In genomic region chr5:171418316-171418981, GRCh38 we compare ENCODE assay signal across 1 cellular context.
TF ChIP-seq lines count a peak whose summit lies in the region.

No MANE protein-coding gene starts in this region.

TF ChIP-seq in HEK293, 187 proteins besides CTCF, POLR2A, EP300 and RAD21 (continued from another document and continues in another):
- no peak for TF ChIP-seq ZBTB44 (tag by site-specific recombination; IDR thresholded peaks at IDR 0.05)
- TF ChIP-seq ZNF211 (tag by site-specific recombination; IDR thresholded peaks at IDR 0.05; ENCODE audit: low read depth), result no peak
- TF ChIP-seq ZNF660 (tag by site-specific recombination; IDR thresholded peaks at IDR 0.05), result 0 out of 2 replicates have a peak, but pooled peaks have one; percentile 13
- TF ChIP-seq ZNF571 (tag by site-specific recombination; IDR thresholded peaks at IDR 0.05), result no peak
- 0 out of 2 replicates have a peak, but pooled peaks have one; percentile 15 for TF ChIP-seq GLIS1 (tag by site-specific recombination; IDR thresholded peaks at IDR 0.05)
- TF ChIP-seq ZNF24 (tag by site-specific recombination; IDR thresholded peaks at IDR 0.05), result no peak
- TF ChIP-seq ZNF248 (tag by site-specific recombination; IDR thresholded peaks at IDR 0.05), result no peak
- peak; percentile 98 for TF ChIP-seq REST (tag by site-specific recombination; IDR thresholded peaks at IDR 0.05)
- TF ChIP-seq ZNF488 (tag by site-specific recombination; IDR thresholded peaks at IDR 0.05), result no peak
- TF ChIP-seq ZXDB (tag by site-specific recombination; IDR thresholded peaks at IDR 0.05), result no peak
- no peak for TF ChIP-seq ZNF558 (tag by site-specific recombination; IDR thresholded peaks at IDR 0.05)
- no peak for TF ChIP-seq SCRT1 (tag by site-specific recombination; IDR thresholded peaks at IDR 0.05; ENCODE audit: borderline replicate concordance)
- TF ChIP-seq ZNF362 (tag by site-specific recombination; IDR thresholded peaks at IDR 0.05), result no peak
- TF ChIP-seq PRDM2 (tag by site-specific recombination; IDR thresholded peaks at IDR 0.05; ENCODE audit: borderline replicate concordance), result no peak
- TF ChIP-seq ZNF704 (tag by site-specific recombination; IDR thresholded peaks at IDR 0.05), result no peak
- no peak for TF ChIP-seq FEZF1 (tag by site-specific recombination; IDR thresholded peaks at IDR 0.05)
- no peak; the same call in 1 of the 2 replicates for TF ChIP-seq ZNF2 (tag by site-specific recombination; IDR thresholded peaks at IDR 0.05)
- no peak for TF ChIP-seq ZNF518A (tag by site-specific recombination; conservative IDR thresholded peaks at IDR 0.05; ENCODE audit: low read depth)
- TF ChIP-seq ZBTB48 (tag by site-specific recombination; IDR thresholded peaks at IDR 0.05), result no peak
- TF ChIP-seq ZNF692 (tag by site-specific recombination; IDR thresholded peaks at IDR 0.05), result 0 out of 2 replicates have a peak, but pooled peaks have one; percentile 28
- TF ChIP-seq ZNF335 (tag by site-specific recombination; conservative IDR thresholded peaks at IDR 0.05), result no peak
- no peak for TF ChIP-seq ZNF473 (tag by site-specific recombination; IDR thresholded peaks at IDR 0.05)
- TF ChIP-seq EGR2 (tag by site-specific recombination; IDR thresholded peaks at IDR 0.05; ENCODE audit: low read depth), result peak; percentile 74
- TF ChIP-seq ZNF792 (tag by site-specific recombination; IDR thresholded peaks at IDR 0.05), result no peak
- peak; percentile 78 for TF ChIP-seq ZFHX2 (tag by site-specific recombination; conservative IDR thresholded peaks at IDR 0.05)
- TF ChIP-seq ZBTB20 (tag by site-specific recombination; IDR thresholded peaks at IDR 0.05), result 0 out of 2 replicates have a peak, but pooled peaks have one; percentile 50
- TF ChIP-seq ZBTB1 (tag by site-specific recombination; IDR thresholded peaks at IDR 0.05), result no peak
- no peak for TF ChIP-seq MYNN (tag by site-specific recombination; IDR thresholded peaks at IDR 0.05; ENCODE audit: borderline replicate concordance)
- TF ChIP-seq ZNF514 (tag by site-specific recombination; IDR thresholded peaks at IDR 0.05), result no peak
- no peak for TF ChIP-seq ZNF701 (tag by site-specific recombination; IDR thresholded peaks at IDR 0.05)
- no peak for TF ChIP-seq ZNF580 (tag by site-specific recombination; IDR thresholded peaks at IDR 0.05)
- no peak for TF ChIP-seq ZNF776 (tag by site-specific recombination; IDR thresholded peaks at IDR 0.05; ENCODE audit: borderline replicate concordance)
